ENCODE assay signal across 14 cellular contexts in genomic region chr16:85307552-85308364, GRCh38.
A peak's percentile ranks its signal among the peaks of the same experiment; 100 is the strongest.
DNase-seq lines count a peak whose midpoint lies in the region; FAIRE-seq and TF ChIP-seq lines count a peak whose summit lies in the region.
"Had no signal": no experiment of that assay in that cellular context is flagged by ENCODE, and none has a peak within 500 bp of the region (broad histone marks: within the 10 kb centered on the region; RNA-seq: fewer than 3 reads in every experiment).

No MANE protein-coding gene starts in this region.

- no peaks in the 10 kb centered on the region for H4K20me1 ChIP-seq in OCI-LY7 (ENCODE audit: insufficient read depth, low read length)

- no peak for TF ChIP-seq CTCF in Caco-2 (IDR thresholded peaks at IDR 0.05; ENCODE audit: insufficient read depth in 1 of 2, low read depth in 1 of 2, low read length in 1 of 2, severe bottlenecking in 1 of 2, unreplicated experiment in 1 of 2)
- no peak for TF ChIP-seq CTCF in OCI-LY7 (conservative IDR thresholded peaks at IDR 0.05; ENCODE audit: low read length)
- no peak for TF ChIP-seq CTCF in cardiac muscle cell (IDR thresholded peaks at IDR 0.05; ENCODE audit: low read depth, low read length)
- TF ChIP-seq CTCF in progenitor cell of endocrine pancreas (IDR thresholded peaks at IDR 0.05; ENCODE audit: unreplicated experiment): no peak
- no peak for TF ChIP-seq CTCF in D721Med (IDR thresholded peaks at IDR 0.05; ENCODE audit: insufficient read depth, missing control alignments)

- CTCF ChIA-PET in Caco-2 (lab: Charles Lee): interaction anchor here (0.7 to 2.5 kb wide), 10 partner anchors 10 to 207 kb away, joined by 3 to 11 read pairs (median 5); no protein-coding TSS in a partner anchor
- CTCF ChIA-PET in OCI-LY7 (lab: Charles Lee; ENCODE audit: unreplicated experiment): interaction anchor here (0.6 to 4.0 kb wide), 2 partner anchors 55 to 591 kb away, joined by 3 to 18 read pairs; no protein-coding TSS in a partner anchor

- H3K4me1 Mint-ChIP-seq in Caco-2 (ENCODE audit: low read depth, unreplicated experiment) (peaks cover 8% of the 10 kb centered on the region), progenitor cell of endocrine pancreas (ENCODE audit: low read depth) (peaks cover 22% of the 10 kb centered on the region)

- intact Hi-C loops in Caco-2 (cut with micrococcal nuclease; ENCODE audit: unreplicated experiment): loop anchor here (5.0 kb wide), 1 partner anchor 305 kb away; the partner anchor contains the start of gene GSE1
- intact Hi-C loops in OCI-LY7 (cut with micrococcal nuclease; ENCODE audit: unreplicated experiment): loop anchor here (5.0 to 10.0 kb wide), 3 partner anchors 447 to 800 kb away; partner anchors contain the start of gene C16orf74

- H3K4me3 Mint-ChIP-seq in Caco-2 (ENCODE audit: unreplicated experiment) (peak overlapping the region; percentile 8), progenitor cell of endocrine pancreas (ENCODE audit: low read depth) (no peak overlapping the region)

- H3K27me3 Mint-ChIP-seq in Caco-2 (ENCODE audit: insufficient read depth, unreplicated experiment) (no peaks in the 10 kb centered on the region), progenitor cell of endocrine pancreas (peaks cover 17% of the 10 kb centered on the region)
- H3K27me3 Mint-ChIP-seq: activated naive CD8-positive, alpha-beta T cell had no signal

- H3K36me3 ChIP-seq in Caco-2 (ENCODE audit: control insufficient read depth, insufficient read depth, low read length): no peaks in the 10 kb centered on the region
- H3K36me3 ChIP-seq in OCI-LY7 (ENCODE audit: insufficient read depth, low read length): no peaks in the 10 kb centered on the region
- no peaks in the 10 kb centered on the region for H3K36me3 ChIP-seq in cardiac muscle cell

- H3K9me3 Mint-ChIP-seq in Caco-2 (ENCODE audit: unreplicated experiment) (no peaks in the 10 kb centered on the region), progenitor cell of endocrine pancreas (ENCODE audit: low read depth) (no peaks in the 10 kb centered on the region)

- H3K4me3 ChIP-seq in Caco-2 (ENCODE audit: low read depth, low read length) (no peak overlapping the region), OCI-LY7 (ENCODE audit: low read depth, low read length, poor library complexity, severe bottlenecking) (no peak overlapping the region), cardiac muscle cell (no peak overlapping the region)
- H3K4me3 ChIP-seq: GM12878, mucosa of descending colon had no signal

- no peak for FAIRE-seq in D721Med (lab: Jason Lieb, UNC)
- FAIRE-seq: frontal cortex had no signal

- POLR2A ChIA-PET in Caco-2 (lab: Charles Lee) (no interaction called here), OCI-LY7 (lab: Charles Lee) (interaction anchor here (0.9 to 1.9 kb wide), 5 partner anchors 9 to 182 kb away, joined by 3 to 7 read pairs (median 4); no protein-coding TSS in a partner anchor)

- H3K36me3 Mint-ChIP-seq in Caco-2 (ENCODE audit: insufficient read depth, unreplicated experiment) (peaks cover 14% of the 10 kb centered on the region), progenitor cell of endocrine pancreas (ENCODE audit: insufficient read depth) (no peaks in the 10 kb centered on the region)
- H3K36me3 Mint-ChIP-seq: activated naive CD8-positive, alpha-beta T cell had no signal

- no TSS peak for BruUV-seq in Caco-2 (replicated peaks; lab: Mats Ljungman, UMichigan)
- BruUV-seq in OCI-LY7 (replicated peaks; lab: Mats Ljungman, UMichigan): no TSS peak

- H3K27me3 ChIP-seq in Caco-2 (replicated peaks; ENCODE audit: control insufficient read depth, insufficient read depth, low read length) (no peaks in the 10 kb centered on the region), cardiac muscle cell (no peaks in the 10 kb centered on the region)

- H3K4me1 ChIP-seq in Caco-2 (peaks cover 37% of the 10 kb centered on the region), OCI-LY7 (ENCODE audit: insufficient read depth, low read length, poor library complexity, severe bottlenecking) (peaks cover 100% of the 10 kb centered on the region), cardiac muscle cell (ENCODE audit: low read depth) (peaks cover 66% of the 10 kb centered on the region)

- H3K4me2 ChIP-seq in OCI-LY7 (ENCODE audit: low read length): peak overlapping the region; percentile 89; the same call in 1 of the 2 replicates

- H3K9me3 ChIP-seq in Caco-2 (no peaks in the 10 kb centered on the region), OCI-LY7 (ENCODE audit: low read length) (no peaks in the 10 kb centered on the region), cardiac muscle cell (ENCODE audit: low read depth) (no peaks in the 10 kb centered on the region)
- H3K9me3 ChIP-seq: mucosa of descending colon had no signal

- H3K79me2 ChIP-seq in OCI-LY7 (ENCODE audit: insufficient read depth, low read depth, low read length): no peaks in the 10 kb centered on the region

- no peaks in the 10 kb centered on the region for H3K9me2 ChIP-seq in OCI-LY7 (ENCODE audit: insufficient read depth, low read length)

- DNase-seq in Caco-2: peak; percentile 87 to 89
- no peak for DNase-seq in OCI-LY7 (ENCODE audit: low spot score)
- DNase-seq in cardiac muscle cell (ENCODE audit: low read depth in 1 of 2, low spot score in 1 of 2): no peak
- DNase-seq in progenitor cell of endocrine pancreas (ENCODE audit: low spot score, unreplicated experiment): no peak
- DNase-seq in iPS-NIHi7 (ENCODE audit: extremely low spot score): no peak
- DNase-seq in D721Med (ENCODE audit: insufficient read length, low spot score): no peak
- DNase-seq in NCI-H2196 treated with DMSO at 0.1 percent for 48 hours (lab: John Stamatoyannopoulos, UW; ENCODE audit: unreplicated experiment): no peak
- DNase-seq: activated CD8-positive, alpha-beta memory T cell treated with anti-CD3 and anti-CD28 coated beads for 24 hours; mucosa of descending colon; NCI-H2081 treated with DMSO at 0.1 percent for 48 hours; NCI-H82 had no signal

- H2AFZ ChIP-seq in OCI-LY7 (ENCODE audit: low read length): no peak overlapping the region

- H3K27ac ChIP-seq in OCI-LY7 (ENCODE audit: low read depth, low read length, poor library complexity, severe bottlenecking): peak overlapping the region; percentile 96
- H3K27ac ChIP-seq in cardiac muscle cell: peak overlapping the region; percentile 93

- H3K27ac Mint-ChIP-seq in Caco-2 (ENCODE audit: unreplicated experiment): peak overlapping the region; percentile 79
- H3K27ac Mint-ChIP-seq in progenitor cell of endocrine pancreas: peak overlapping the region; percentile 57

Comparison
In these comparisons a context has a peak if more than half of its experiments do, and no peak if none do; other contexts are left out.
1. DNase-seq: peak in Caco-2 (2 of 2); none in OCI-LY7 (single experiment), cardiac muscle cell (0 of 2), progenitor cell of endocrine pancreas (single experiment), iPS-NIHi7 (single experiment), D721Med (single experiment) and NCI-H2196 treated with DMSO at 0.1 percent for 48 hours (single experiment).